In the genomic region with DNA sequence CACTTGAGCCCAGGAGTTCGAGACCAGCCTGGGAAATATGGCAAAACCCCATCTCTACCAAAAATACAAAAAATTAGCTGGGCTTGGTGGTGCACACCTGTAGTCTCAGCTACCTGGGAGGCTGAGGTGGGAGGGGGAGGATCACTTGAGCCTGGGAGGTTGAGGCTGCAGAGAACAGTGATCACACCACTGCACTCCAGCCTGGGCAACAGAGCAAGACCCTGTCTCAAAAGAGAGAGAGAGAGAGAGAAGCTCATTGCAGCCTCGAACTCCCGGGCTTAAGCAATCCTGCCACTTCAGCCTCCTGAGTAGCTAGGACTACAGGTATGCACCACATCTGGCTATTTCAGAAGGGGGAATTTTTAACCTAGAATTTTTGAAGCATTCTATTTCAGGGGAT, we compare ENCODE assay signal across 4 cellular contexts. TPM values are rescaled to one million over a fixed set of nuclear protein-coding genes. Genes with fewer than 3 reads are reported as not detected.
"Had no signal": no experiment of that assay in that cellular context is flagged by ENCODE, and none has a peak within 500 bp of the region (broad histone marks: within the 10 kb centered on the region; RNA-seq: fewer than 3 reads in every experiment).

No MANE protein-coding gene starts in this region.

RNA-seq across cellular contexts. Expression of a gene that starts 5.8 kb away (rescaled TPM):
- total RNA-seq: HT-29, IMR-90, M059J, SK-MEL-5 had no signal

RNA-seq across cellular contexts. Expression of a gene that starts 6.4 kb away (rescaled TPM):
- total RNA-seq: IMR-90, M059J had no signal

RNA-seq across cellular contexts. Expression of a gene that starts 12.0 kb away (rescaled TPM):
- total RNA-seq: IMR-90 had no signal
